ENCODE assay signal across 1 cellular context in genomic region chr1:243234978-243235657, GRCh38.
A peak's percentile ranks its signal among the peaks of the same experiment; 100 is the strongest.
TF ChIP-seq lines count a peak whose summit lies in the region.

No MANE protein-coding gene starts in this region.

TF ChIP-seq in HEK293, 187 proteins besides CTCF, POLR2A, EP300 and RAD21 (continued from another document):
- TF ChIP-seq PRDM10 (tag by site-specific recombination; IDR thresholded peaks at IDR 0.05) (peak; percentile 96), SCRT2 (tag by site-specific recombination; IDR thresholded peaks at IDR 0.05) (no peak), ZNF280D (tag by site-specific recombination; IDR thresholded peaks at IDR 0.05) (no peak), ZNF398 (tag by site-specific recombination; IDR thresholded peaks at IDR 0.05) (no peak), OSR2 (tag by site-specific recombination; IDR thresholded peaks at IDR 0.05) (no peak), ZNF221 (tag by site-specific recombination; IDR thresholded peaks at IDR 0.05; ENCODE audit: borderline replicate concordance) (no peak), ZNF555 (tag by site-specific recombination; conservative IDR thresholded peaks at IDR 0.05) (no peak), ZBTB49 (tag by site-specific recombination; IDR thresholded peaks at IDR 0.05; ENCODE audit: low read depth) (no peak), ZNF155 (tag by site-specific recombination; IDR thresholded peaks at IDR 0.05) (no peak), ELK4 (IDR thresholded peaks at IDR 0.05; ENCODE audit: borderline replicate concordance, low read depth, low read length) (no peak), ZBTB8A (tag by site-specific recombination; IDR thresholded peaks at IDR 0.05) (no peak), ZNF335 (tag by site-specific recombination; conservative IDR thresholded peaks at IDR 0.05) (0 out of 2 replicates have a peak, but pooled peaks have one; percentile 24), ZBTB44 (tag by site-specific recombination; IDR thresholded peaks at IDR 0.05) (0 out of 2 replicates have a peak, but pooled peaks have one; percentile 11), ZNF664 (tag by site-specific recombination; IDR thresholded peaks at IDR 0.05) (peak; percentile 95), REPIN1 (tag by site-specific recombination; IDR thresholded peaks at IDR 0.05; ENCODE audit: low read depth) (no peak), ZSCAN23 (tag by site-specific recombination; IDR thresholded peaks at IDR 0.05) (no peak), ZBTB7A (tag by site-specific recombination; IDR thresholded peaks at IDR 0.05; ENCODE audit: low read depth) (no peak), ZNF266 (tag by site-specific recombination; IDR thresholded peaks at IDR 0.05; ENCODE audit: low read depth) (no peak), ZNF777 (tag by site-specific recombination; IDR thresholded peaks at IDR 0.05; ENCODE audit: borderline replicate concordance) (no peak), ZNF391 (tag by site-specific recombination; IDR thresholded peaks at IDR 0.05; ENCODE audit: borderline replicate concordance, low read depth) (no peak), ZNF354C (tag by site-specific recombination; IDR thresholded peaks at IDR 0.05; ENCODE audit: borderline replicate concordance, low read depth) (no peak), ZNF513 (tag by site-specific recombination; IDR thresholded peaks at IDR 0.05) (no peak)
